ENCODE assay signal across 24 cellular contexts in the genomic region with DNA sequence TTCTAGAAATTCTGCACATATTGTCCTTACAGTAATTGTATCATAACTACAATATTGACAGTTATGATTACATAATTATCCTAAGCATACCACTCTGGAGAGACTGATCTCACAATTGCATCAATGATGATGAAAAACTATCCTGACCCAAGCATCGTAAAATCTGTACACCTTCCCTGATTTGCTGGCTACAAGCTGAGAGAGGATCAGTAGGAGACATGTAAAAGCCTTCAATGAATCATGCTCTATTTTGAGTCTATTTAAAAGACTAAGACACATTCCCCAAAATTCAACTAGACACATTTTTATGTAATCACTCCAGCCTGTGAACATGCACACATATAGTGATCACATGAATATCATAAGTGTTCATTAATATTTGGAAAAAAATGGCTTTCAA.
DNase-seq lines count a peak whose midpoint lies in the region; ATAC-seq and TF ChIP-seq lines count a peak whose summit lies in the region.
"Had no signal": no experiment of that assay in that cellular context is flagged by ENCODE, and none has a peak within 500 bp of the region (broad histone marks: within the 10 kb centered on the region; RNA-seq: fewer than 3 reads in every experiment).

No MANE protein-coding gene starts in this region.

- H3K4me1 Mint-ChIP-seq in brain (peaks cover 19% of the 10 kb centered on the region), osteocyte (ENCODE audit: unreplicated experiment) (peaks cover 3% of the 10 kb centered on the region)

- no peak for ATAC-seq in omental fat pad (ENCODE audit: low FRiP score)
- ATAC-seq: HepG2, K562, Panc1 had no signal

- TF ChIP-seq CTCF in brain (conservative IDR thresholded peaks at IDR 0.05) (no peak), fibroblast of the aortic adventitia (IDR thresholded peaks at IDR 0.05; ENCODE audit: insufficient read depth, low read length) (no peak), osteocyte (IDR thresholded peaks at IDR 0.05) (no peak), omental fat pad (IDR thresholded peaks at IDR 0.05) (no peak)

- H3K27ac ChIP-seq in effector memory CD4-positive, alpha-beta T cell (ENCODE audit: insufficient read depth, low read length, poor library complexity, severe bottlenecking): no peak overlapping the region
- H3K27ac ChIP-seq: HL-60, SJCRH30 had no signal

- H3K27me3 ChIP-seq in effector memory CD4-positive, alpha-beta T cell (replicated peaks; ENCODE audit: control insufficient read depth, insufficient read depth, low read length, poor library complexity, severe bottlenecking): no peaks in the 10 kb centered on the region
- H3K27me3 ChIP-seq: SJCRH30 had no signal

- H3K36me3 Mint-ChIP-seq in brain (no peaks in the 10 kb centered on the region), osteocyte (ENCODE audit: unreplicated experiment) (peaks cover 5% of the 10 kb centered on the region)

- H3K4me3 ChIP-seq in fibroblast of the aortic adventitia (ENCODE audit: low read depth, low read length): no peak overlapping the region
- H3K4me3 ChIP-seq in effector memory CD4-positive, alpha-beta T cell (ENCODE audit: insufficient read depth, low read depth, low read length, poor library complexity, severe bottlenecking): no peak overlapping the region
- H3K4me3 ChIP-seq: K562, SJCRH30 had no signal

- peaks cover 4% of the 10 kb centered on the region for H3K9me3 ChIP-seq in effector memory CD4-positive, alpha-beta T cell (ENCODE audit: control insufficient read depth, low read length)
- H3K9me3 ChIP-seq: Caco-2, SJCRH30 had no signal

- no peaks in the 10 kb centered on the region for H3K36me3 ChIP-seq in effector memory CD4-positive, alpha-beta T cell (ENCODE audit: control insufficient read depth, insufficient read depth, low read length)
- H3K36me3 ChIP-seq: SJCRH30 had no signal

- no peaks in the 10 kb centered on the region for H3K4me1 ChIP-seq in effector memory CD4-positive, alpha-beta T cell (ENCODE audit: control insufficient read depth, insufficient read depth, low read length, poor library complexity, severe bottlenecking)
- H3K4me1 ChIP-seq: Caco-2, SJCRH30 had no signal

- H3K27ac Mint-ChIP-seq in brain (peak overlapping the region in 4 of 5 experiments; percentile 1 to 68 (median 30)), osteocyte (ENCODE audit: unreplicated experiment) (peak overlapping the region; percentile 21)
- H3K27ac Mint-ChIP-seq: CD4-positive, alpha-beta T cell had no signal

- DNase-seq in fibroblast of the aortic adventitia (ENCODE audit: low read depth) (peak; percentile 6), osteocyte (ENCODE audit: extremely low spot score, unreplicated experiment) (no peak), NCI-H345 (lab: John Stamatoyannopoulos, UW) (no peak), NCI-H446 (lab: John Stamatoyannopoulos, UW) (no peak), omental fat pad (ENCODE audit: low spot score) (no peak)
- DNase-seq in effector memory CD4-positive, alpha-beta T cell: no peak
- DNase-seq: Caco-2; CD4-positive, alpha-beta T cell; DMS 273 treated with DMSO at 0.1 percent for 48 hours; DMS79 treated with DMSO at 0.1 percent for 48 hours; GOT3; MM.1S; NCI-H1048; NCI-H1417 treated with DMSO at 0.1 percent for 48 hours; NCI-H187 treated with DMSO at 0.1 percent for 48 hours; NCI-H2107; NCI-H510A; NCI-H82; SJCRH30 had no signal

- H3K27me3 Mint-ChIP-seq in brain (no peaks in the 10 kb centered on the region), osteocyte (ENCODE audit: unreplicated experiment) (no peaks in the 10 kb centered on the region)
- H3K27me3 Mint-ChIP-seq: CD4-positive, alpha-beta T cell had no signal

- H3K9me3 Mint-ChIP-seq in brain: peaks cover 0 to 3% (median 0%) of the 10 kb centered on the region in 5 experiments
- H3K9me3 Mint-ChIP-seq in osteocyte (ENCODE audit: unreplicated experiment): peaks cover 8% of the 10 kb centered on the region

- H3K4me3 Mint-ChIP-seq in brain (peak overlapping the region in 1 of 5 experiments; percentile 1), osteocyte (ENCODE audit: unreplicated experiment) (no peak overlapping the region)
- H3K4me3 Mint-ChIP-seq: CD4-positive, alpha-beta T cell had no signal
